Comparison of ENCODE assay signal across 17 cellular contexts in genomic region chr6:112331306-112331705, GRCh38. TPM values are rescaled to one million over a fixed set of nuclear protein-coding genes. Genes with fewer than 3 reads are reported as not detected.
DNase-seq lines count a peak whose midpoint lies in the region; FAIRE-seq and TF ChIP-seq lines count a peak whose summit lies in the region.
"Had no signal": no experiment of that assay in that cellular context is flagged by ENCODE, and none has a peak within 500 bp of the region (broad histone marks: within the 10 kb centered on the region; RNA-seq: fewer than 3 reads in every experiment).

No MANE protein-coding gene starts in this region.

- CTCF ChIA-PET in RWPE1 (lab: Yijun Ruan, JAX) = no interaction called here

- no peak for TF ChIP-seq CTCF in RWPE1 (conservative IDR thresholded peaks at IDR 0.05; ENCODE audit: low read depth)
- TF ChIP-seq CTCF in fibroblast of villous mesenchyme (IDR thresholded peaks at IDR 0.05; ENCODE audit: insufficient read depth, low read depth, low read length) = no peak
- no peak for TF ChIP-seq CTCF in ascending aorta (IDR thresholded peaks at IDR 0.05)

- H3K27me3 ChIP-seq in ascending aorta = no peaks in the 10 kb centered on the region

- H3K27ac ChIP-seq in RWPE1 (no peak overlapping the region), ascending aorta (no peak overlapping the region)

- intact Hi-C loops in ascending aorta (cut with DNase I) = no loop called here

- FAIRE-seq in RCC 7860 (lab: Jason Lieb, UNC) = no peak

- peak; percentile 77 for DNase-seq in DMS153 (lab: John Stamatoyannopoulos, UW)
- DNase-seq in M059J (ENCODE audit: low read depth) = peak; percentile 58
- peak; percentile 31 for DNase-seq in RWPE1 (ENCODE audit: low spot score)
- DNase-seq in fibroblast of villous mesenchyme (ENCODE audit: low read depth) = peak; percentile 42
- no peak for DNase-seq in UCSD-AML1 (lab: John Stamatoyannopoulos, UW; ENCODE audit: unreplicated experiment)
- DNase-seq in RCC 7860 (ENCODE audit: low spot score) = no peak
- DNase-seq in C1 segment of cervical spinal cord (lab: John Stamatoyannopoulos, UW) = no peak
- no peak for DNase-seq in ascending aorta (ENCODE audit: low spot score in 2 of 2)
- DNase-seq: activated CD4-positive, alpha-beta T cell treated with anti-CD3 and anti-CD28 coated beads, Interleukin-2, amount 50 U/mL, for 4 hours; CD4-positive, CD25-positive, alpha-beta regulatory T cell; hypothalamus; left colon; MM.1S; NCI-H524; Right ventricle myocardium superior had no signal

- H3K9me3 ChIP-seq in ascending aorta = peaks cover 3% of the 10 kb centered on the region in 2 donors

- H3K36me3 ChIP-seq in ascending aorta = no peaks in the 10 kb centered on the region

- POLR2A ChIA-PET in RWPE1 (lab: Yijun Ruan, JAX; ENCODE audit: low non-redundant PET) = interaction anchor here (0.7 kb wide), 1 partner anchor 1072 kb away, joined by 4 read pairs; no protein-coding TSS in a partner anchor

- H3K4me3 ChIP-seq in fibroblast of villous mesenchyme (ENCODE audit: low read depth, low read length) = no peak overlapping the region
- no peak overlapping the region for H3K4me3 ChIP-seq in ascending aorta

- no peaks in the 10 kb centered on the region for H3K4me1 ChIP-seq in ascending aorta

RNA-seq across cellular contexts. Expression of gene RFPL4B, which starts 15.8 kb away (rescaled TPM):
- total RNA-seq in M059J (2014; rRNA removed; shearing (Covaris generic)) = 0.05 TPM in 2 replicates
- total RNA-seq in fibroblast of villous mesenchyme = 0.86 TPM in 1 of 2 replicates, not detected in the other
- not detected for total RNA-seq in ascending aorta
- total RNA-seq: CD4-positive, CD25-positive, alpha-beta regulatory T cell; epithelial cell of proximal tubule; left colon; Right ventricle myocardium superior; temporal lobe had no signal

Comparison
In these comparisons a context has a peak if more than half of its experiments do, and no peak if none do; other contexts are left out.
1. DNase-seq: peak in DMS153 (single experiment), M059J (single experiment), RWPE1 (single experiment) and fibroblast of villous mesenchyme (single experiment); none in UCSD-AML1 (single experiment), RCC 7860 (single experiment), C1 segment of cervical spinal cord (0 of 14) and ascending aorta (0 of 2).